8 cellular contexts compared by ENCODE assay signal in the genomic region with DNA sequence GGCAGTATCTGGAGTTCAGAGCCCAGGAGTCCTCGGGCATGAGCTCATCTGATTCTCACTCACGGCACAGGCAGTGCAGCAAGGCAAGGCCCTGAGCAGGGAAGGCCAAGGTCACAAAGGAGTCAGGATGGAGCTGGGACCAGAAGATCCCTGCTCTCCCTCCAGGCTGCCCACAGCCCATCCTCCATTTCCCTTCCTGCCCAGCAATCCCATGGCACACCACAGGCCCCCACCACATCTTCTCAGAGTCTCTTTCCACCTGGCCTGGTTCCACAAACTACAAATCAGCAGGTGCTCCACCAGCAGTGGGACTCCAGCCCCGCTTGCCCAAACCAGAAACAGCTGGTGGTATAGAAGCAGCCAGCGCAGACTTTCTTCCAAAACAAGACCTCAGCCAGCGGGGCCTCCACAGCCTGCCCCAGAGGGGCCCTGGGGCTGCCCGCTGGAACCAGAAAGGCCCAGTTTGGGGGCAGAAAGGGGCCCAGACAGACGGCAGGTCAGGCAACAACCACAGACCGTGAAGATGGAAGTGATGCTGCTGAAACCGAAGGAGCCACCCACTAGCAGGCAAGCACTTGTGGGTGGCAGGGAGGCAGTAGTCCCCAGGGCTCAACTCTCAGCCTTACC. TPM values are rescaled to one million over a fixed set of nuclear protein-coding genes. Genes with fewer than 3 reads are reported as not detected.
DNase-seq lines count a peak whose midpoint lies in the region; ATAC-seq, FAIRE-seq and TF ChIP-seq lines count a peak whose summit lies in the region.

No MANE protein-coding gene starts in this region.

- ATAC-seq in CD4-positive, alpha-beta T cell (ENCODE audit: poor library complexity) = peak; percentile 44
- ATAC-seq in HG03280 (IDR thresholded peaks at IDR 0.05; ENCODE audit: unreplicated experiment) = peak; percentile 58
- ATAC-seq in gastrocnemius medialis = peak; percentile 35 to 68

- in situ Hi-C loops in gastrocnemius medialis (cut with MboI; ENCODE audit: low sequenced_read_pairs in 4 of 4) = no loop called here

- DNase-seq in CD4-positive, alpha-beta T cell = no peak
- DNase-seq in astrocyte (ENCODE audit: low read depth) (no peak), gastrocnemius medialis (peak; percentile 53 to 83), Calu3 (no peak), NCI-H128 (lab: John Stamatoyannopoulos, UW; ENCODE audit: unreplicated experiment) (no peak), RCC 7860 (ENCODE audit: low spot score) (no peak)

- POLR2A ChIA-PET in CD4-positive, alpha-beta T cell (lab: Charles Lee) = interaction anchor here (1.9 kb wide), 1 partner anchor 13 kb away, joined by 8 read pairs; no protein-coding TSS in a partner anchor

- H3K9me3 Mint-ChIP-seq in CD4-positive, alpha-beta T cell = no peaks in the 10 kb centered on the region
- H3K9me3 Mint-ChIP-seq in astrocyte (ENCODE audit: unreplicated experiment) (no peaks in the 10 kb centered on the region), Calu3 (ENCODE audit: low read depth, unreplicated experiment) (no peaks in the 10 kb centered on the region)

- TF ChIP-seq POLR2A in GM19193 (IDR thresholded peaks at IDR 0.05; ENCODE audit: extremely low read depth, insufficient read depth, insufficient read length) = peak; percentile 36
- TF ChIP-seq POLR2A in gastrocnemius medialis (IDR thresholded peaks at IDR 0.05) = peak in 1 of 2 donors; percentile 17

- H3K4me1 Mint-ChIP-seq in CD4-positive, alpha-beta T cell (ENCODE audit: low read depth) = peaks cover 72% of the 10 kb centered on the region
- H3K4me1 Mint-ChIP-seq in astrocyte (ENCODE audit: low read depth, unreplicated experiment) (peaks cover 65% of the 10 kb centered on the region), Calu3 (ENCODE audit: low read depth, unreplicated experiment) (peaks cover 85% of the 10 kb centered on the region)

- TF ChIP-seq CTCF in CD4-positive, alpha-beta T cell (IDR thresholded peaks at IDR 0.05) = no peak
- no peak for TF ChIP-seq CTCF in astrocyte (IDR thresholded peaks at IDR 0.05; ENCODE audit: insufficient read depth, low read depth, low read length)
- TF ChIP-seq CTCF in gastrocnemius medialis (IDR thresholded peaks at IDR 0.05 in 4 of 5, conservative IDR thresholded peaks at IDR 0.05 in 1 of 5) = no peak
- no peak for TF ChIP-seq CTCF in Calu3 (IDR thresholded peaks at IDR 0.05; ENCODE audit: unreplicated experiment)

- CTCF ChIA-PET in CD4-positive, alpha-beta T cell (lab: Charles Lee) = no interaction called here
- CTCF ChIA-PET in Calu3 (lab: Charles Lee) = interaction anchor here (0.8 kb wide), 1 partner anchor 10 kb away, joined by 3 read pairs; no protein-coding TSS in a partner anchor

- H3K27ac ChIP-seq in CD4-positive, alpha-beta T cell (ENCODE audit: low read depth, low read length) = peak overlapping the region; percentile 25
- H3K27ac ChIP-seq in astrocyte (ENCODE audit: low read depth, low read length) (peak overlapping the region; percentile 25), gastrocnemius medialis (peak overlapping the region; percentile 90 to 94 (median 92))

- H3K27ac Mint-ChIP-seq in CD4-positive, alpha-beta T cell = peak overlapping the region; percentile 66
- H3K27ac Mint-ChIP-seq in astrocyte (ENCODE audit: unreplicated experiment) = peak overlapping the region; percentile 88
- no peak overlapping the region for H3K27ac Mint-ChIP-seq in Calu3 (ENCODE audit: unreplicated experiment)

- H3K9ac ChIP-seq in astrocyte (ENCODE audit: low read length) = no peak overlapping the region

- no peak overlapping the region for H2AFZ ChIP-seq in astrocyte (ENCODE audit: low read depth, low read length)

- H3K4me2 ChIP-seq in astrocyte (ENCODE audit: low read length) = no peak overlapping the region

- peaks cover 21% of the 10 kb centered on the region for H4K20me1 ChIP-seq in astrocyte (ENCODE audit: insufficient read depth, low read length)

- peaks cover 37% of the 10 kb centered on the region for H3K4me1 ChIP-seq in astrocyte (ENCODE audit: insufficient read depth, low read length)
- peaks cover 87 to 92% of the 10 kb centered on the region in 2 donors for H3K4me1 ChIP-seq in gastrocnemius medialis

- peaks cover 94% of the 10 kb centered on the region for H3K79me2 ChIP-seq in astrocyte (ENCODE audit: insufficient read depth, low read length)

- H3K27me3 ChIP-seq in CD4-positive, alpha-beta T cell (ENCODE audit: control insufficient read depth, insufficient read depth, low read length) = no peaks in the 10 kb centered on the region
- no peaks in the 10 kb centered on the region for H3K27me3 ChIP-seq in astrocyte (ENCODE audit: insufficient read depth, low read length)
- no peaks in the 10 kb centered on the region for H3K27me3 ChIP-seq in gastrocnemius medialis

- peak overlapping the region; percentile 56 for H3K4me3 Mint-ChIP-seq in CD4-positive, alpha-beta T cell
- H3K4me3 Mint-ChIP-seq in astrocyte (ENCODE audit: unreplicated experiment) (no peak overlapping the region), Calu3 (ENCODE audit: low read depth, unreplicated experiment) (no peak overlapping the region)

- no peaks in the 10 kb centered on the region for H3K9me3 ChIP-seq in CD4-positive, alpha-beta T cell (ENCODE audit: control insufficient read depth, low read length)
- H3K9me3 ChIP-seq in astrocyte (ENCODE audit: insufficient read depth, low read depth, low read length) (peaks cover 5% of the 10 kb centered on the region), gastrocnemius medialis (no peaks in the 10 kb centered on the region)

- H3K4me3 ChIP-seq in astrocyte (ENCODE audit: insufficient read depth, low read depth, low read length) = no peak overlapping the region
- H3K4me3 ChIP-seq in gastrocnemius medialis = peak overlapping the region in 1 of 4 donors; percentile 14

- BruUV-seq in Calu3 (replicated peaks; lab: Mats Ljungman, UMichigan) = no TSS peak

- intact Hi-C loops in CD4-positive, alpha-beta T cell (cut with DNase I, micrococcal nuclease) = no loop called here
- intact Hi-C loops in gastrocnemius medialis (cut with DNase I; ENCODE audit: low total_unique reads) = loop anchor here (1.0 kb wide), 1 partner anchor 8 kb away; no protein-coding TSS in a partner anchor
- intact Hi-C loops in Calu3 (cut with micrococcal nuclease; ENCODE audit: unreplicated experiment) = no loop called here

- no peak for FAIRE-seq in astrocyte (lab: Jason Lieb, UNC)
- FAIRE-seq in RCC 7860 (lab: Jason Lieb, UNC) = no peak

- no peaks in the 10 kb centered on the region for H3K27me3 Mint-ChIP-seq in CD4-positive, alpha-beta T cell
- H3K27me3 Mint-ChIP-seq in astrocyte (ENCODE audit: low read depth, unreplicated experiment) = no peaks in the 10 kb centered on the region
- H3K27me3 Mint-ChIP-seq in Calu3 (ENCODE audit: unreplicated experiment) = no peaks in the 10 kb centered on the region

- H3K36me3 Mint-ChIP-seq in CD4-positive, alpha-beta T cell (ENCODE audit: low read depth) = peaks cover 75% of the 10 kb centered on the region
- H3K36me3 Mint-ChIP-seq in astrocyte (ENCODE audit: low read depth, unreplicated experiment) = peaks cover 4% of the 10 kb centered on the region
- peaks cover 96% of the 10 kb centered on the region for H3K36me3 Mint-ChIP-seq in Calu3 (ENCODE audit: insufficient read depth, unreplicated experiment)

- no peaks in the 10 kb centered on the region for H3K36me3 ChIP-seq in astrocyte (ENCODE audit: insufficient read depth, low read length)
- H3K36me3 ChIP-seq in gastrocnemius medialis = no peaks in the 10 kb centered on the region

RNA-seq across cellular contexts. Expression of gene TNIP1, which starts 12.2 kb away (rescaled TPM):
- 100 to 1,000 TPM; 110 to 115 TPM for total RNA-seq in CD4-positive, alpha-beta T cell
- 98.5 and 119 TPM in 2 replicates for total RNA-seq in astrocyte
- total RNA-seq in gastrocnemius medialis = 100 to 1,000 TPM; 112 to 228 (median 188) TPM
- 321 and 339 TPM in 2 replicates for total RNA-seq in Calu3 (2022)

RNA-seq across cellular contexts. Expression of gene GPX3, which starts 48.3 kb away (rescaled TPM):
- total RNA-seq in CD4-positive, alpha-beta T cell = under 1 TPM in 1 of 2 experiments, not detected in 1; 0.58 TPM
- total RNA-seq in astrocyte = 12.2 and 15.6 TPM in 2 replicates
- 1,000 to 10,000 TPM in 1 of 4 donors, 100 to 1,000 TPM in 3; 504 to 1,227 (median 655) TPM for total RNA-seq in gastrocnemius medialis
- not detected in 2 replicates for total RNA-seq in Calu3 (2022)

Comparison
In these comparisons a context has a peak if more than half of its experiments do, and no peak if none do; other contexts are left out.
1. DNase-seq: peak in gastrocnemius medialis (2 of 2); none in CD4-positive, alpha-beta T cell (0 of 10), astrocyte (single experiment), Calu3 (single experiment), NCI-H128 (single experiment) and RCC 7860 (single experiment).
2. H3K27ac ChIP-seq: peak in every context shown above with its lines; median percentile 92 in gastrocnemius medialis; 25 in CD4-positive, alpha-beta T cell; 25 in astrocyte.
3. RNA of gene GPX3, which starts 48.3 kb away (total RNA-seq): 504 to 1,227 TPM in gastrocnemius medialis; 12.2 to 15.6 TPM in astrocyte, 0.58 TPM in CD4-positive, alpha-beta T cell and not detected in Calu3; every median in the first group is over 10 times any median in the second.
4. Peak in every context shown above with its lines, with median percentiles within 50 percentile points of each other: ATAC-seq.